23 cellular contexts compared by ENCODE assay signal in genomic region chr22:40602231-40602630, GRCh38. TPM values are rescaled to one million over a fixed set of nuclear protein-coding genes. Genes with fewer than 3 reads are reported as not detected.
DNase-seq lines count a peak whose midpoint lies in the region; ATAC-seq and TF ChIP-seq lines count a peak whose summit lies in the region.
"Had no signal": no experiment of that assay in that cellular context is flagged by ENCODE, and none has a peak within 500 bp of the region (broad histone marks: within the 10 kb centered on the region; RNA-seq: fewer than 3 reads in every experiment).

No MANE protein-coding gene starts in this region.

- ATAC-seq in gastroesophageal sphincter, result no peak
- no peak for ATAC-seq in GM18520 (IDR thresholded peaks at IDR 0.05; ENCODE audit: unreplicated experiment)
- ATAC-seq in GM21737 (IDR thresholded peaks at IDR 0.05; ENCODE audit: unreplicated experiment), result no peak
- ATAC-seq: activated CD4-positive, CD25-positive, alpha-beta regulatory T cell treated with anti-CD3 and anti-CD28 coated beads, Interleukin-2, amount 50 U/mL, for 24 hours; body of pancreas; naive thymus-derived CD8-positive, alpha-beta T cell had no signal

- POLR2A ChIA-PET in HEK293 (lab: Yijun Ruan, JAX), result no interaction called here

- TF ChIP-seq CTCF in HEK293 (tag by site-specific recombination; IDR thresholded peaks at IDR 0.05) (no peak), astrocyte of the spinal cord (IDR thresholded peaks at IDR 0.05; ENCODE audit: low read depth, low read length) (no peak), gastroesophageal sphincter (IDR thresholded peaks at IDR 0.05) (no peak), suprapubic skin (IDR thresholded peaks at IDR 0.05) (no peak)

- H3K27me3 Mint-ChIP-seq in activated naive CD4-positive, alpha-beta T cell treated with anti-CD3 and anti-CD28 coated beads, Interleukin-2, amount 10 ng/mL, durations not matched to agents 7 days and 5 days, result no peaks in the 10 kb centered on the region
- H3K27me3 Mint-ChIP-seq: activated naive CD4-positive, alpha-beta T cell treated with anti-CD3 and anti-CD28 coated beads, Interleukin-2, amount 50 U/mL, for 24 hours; naive thymus-derived CD8-positive, alpha-beta T cell; type B pancreatic cell had no signal

- H3K27ac ChIP-seq in HEK293 (ENCODE audit: extremely low read depth, low read depth, low read length) (no peak overlapping the region), gastroesophageal sphincter (peak overlapping the region in 3 of 4 donors; percentile 5 to 41 (median 36)), suprapubic skin (peak overlapping the region; percentile 4)
- H3K27ac ChIP-seq: coronary artery had no signal

- H3K4me1 Mint-ChIP-seq in activated naive CD4-positive, alpha-beta T cell treated with anti-CD3 and anti-CD28 coated beads, Interleukin-2, amount 10 ng/mL, durations not matched to agents 7 days and 5 days, result peaks cover 10% of the 10 kb centered on the region

- TF ChIP-seq POLR2A in gastroesophageal sphincter (IDR thresholded peaks at IDR 0.05), result no peak
- no peak for TF ChIP-seq POLR2A in suprapubic skin (IDR thresholded peaks at IDR 0.05)

- TF ChIP-seq EP300 in gastroesophageal sphincter (IDR thresholded peaks at IDR 0.05), result no peak
- TF ChIP-seq EP300 in suprapubic skin (IDR thresholded peaks at IDR 0.05), result no peak

- in situ Hi-C loops in astrocyte of the spinal cord (cut with HindIII; ENCODE audit: low sequenced_read_pairs), result no loop called here

- H3K4me3 ChIP-seq in HEK293 (ENCODE audit: low read depth, low read length) (no peak overlapping the region), astrocyte of the spinal cord (ENCODE audit: low read depth, low read length) (no peak overlapping the region), gastroesophageal sphincter (no peak overlapping the region), suprapubic skin (no peak overlapping the region)
- H3K4me3 ChIP-seq: body of pancreas, coronary artery had no signal

- H3K27ac Mint-ChIP-seq in activated naive CD4-positive, alpha-beta T cell treated with anti-CD3 and anti-CD28 coated beads, Interleukin-2, amount 10 ng/mL, durations not matched to agents 7 days and 5 days, result no peak overlapping the region
- H3K27ac Mint-ChIP-seq: type B pancreatic cell had no signal

- H3K9me3 Mint-ChIP-seq in activated naive CD4-positive, alpha-beta T cell treated with anti-CD3 and anti-CD28 coated beads, Interleukin-2, amount 10 ng/mL, durations not matched to agents 7 days and 5 days, result no peaks in the 10 kb centered on the region
- H3K9me3 Mint-ChIP-seq: activated naive CD4-positive, alpha-beta T cell treated with anti-CD3 and anti-CD28 coated beads, Interleukin-2, amount 50 U/mL, for 24 hours; naive thymus-derived CD8-positive, alpha-beta T cell; type B pancreatic cell had no signal

- H3K4me3 Mint-ChIP-seq in activated naive CD4-positive, alpha-beta T cell treated with anti-CD3 and anti-CD28 coated beads, Interleukin-2, amount 10 ng/mL, durations not matched to agents 7 days and 5 days, result no peak overlapping the region
- H3K4me3 Mint-ChIP-seq: activated naive CD4-positive, alpha-beta T cell treated with anti-CD3 and anti-CD28 coated beads, Interleukin-2, amount 50 U/mL, for 24 hours; type B pancreatic cell had no signal

- WGBS in gastroesophageal sphincter (ENCODE audit: low coverage in 1 of 2), 2 donors, result 55 to 86% methylated on average over 1 of the region's 1 CpG
- WGBS in suprapubic skin, result 33% methylated on average over 1 of the region's 1 CpG

- H3K9me3 ChIP-seq in HEK293 (ENCODE audit: control insufficient read depth, insufficient read depth, low read depth, low read length) (no peaks in the 10 kb centered on the region), gastroesophageal sphincter (no peaks in the 10 kb centered on the region), suprapubic skin (no peaks in the 10 kb centered on the region)
- H3K9me3 ChIP-seq: body of pancreas, Caco-2 had no signal

- DNase-seq in astrocyte of the spinal cord (ENCODE audit: low read depth, low spot score) (peak; percentile 18), suprapubic skin (ENCODE audit: low spot score in 2 of 2) (no peak), NCI-H1048 (lab: John Stamatoyannopoulos, UW) (no peak)
- no peak for DNase-seq in activated naive CD4-positive, alpha-beta T cell treated with anti-CD3 and anti-CD28 coated beads, Interleukin-2, amount 10 ng/mL, durations not matched to agents 7 days and 5 days
- DNase-seq: activated T-cell treated with anti-CD3 and anti-CD28 coated beads, Interleukin-2, amount 50 U/mL, for 48 hours; body of pancreas; Caco-2; hypothalamus; naive thymus-derived CD8-positive, alpha-beta T cell; NCI-H1092 treated with DMSO at 0.1 percent for 48 hours; NCI-H2029 treated with DMSO at 0.1 percent for 48 hours; posterior cingulate gyrus; stimulated activated CD4-positive, alpha-beta T cell treated with anti-CD3 and anti-CD28 coated beads, Interleukin-2, amount 100 ng/mL, for 24 hours; stimulated activated naive CD4-positive, alpha-beta T cell; T1000 had no signal

- CTCF ChIA-PET in HEK293 (lab: Yijun Ruan, JAX), result interaction anchor here (0.9 to 1.5 kb wide), 2 partner anchors 78 to 296 kb away, joined by 3 to 5 read pairs; no protein-coding TSS in a partner anchor
- CTCF ChIA-PET in activated naive CD4-positive, alpha-beta T cell treated with anti-CD3 and anti-CD28 coated beads, Interleukin-2, amount 10 ng/mL, durations not matched to agents 7 days and 5 days (lab: Charles Lee), result no interaction called here

- H3K27me3 ChIP-seq in gastroesophageal sphincter (no peaks in the 10 kb centered on the region), suprapubic skin (no peaks in the 10 kb centered on the region)
- H3K27me3 ChIP-seq: body of pancreas had no signal

- H3K36me3 Mint-ChIP-seq in activated naive CD4-positive, alpha-beta T cell treated with anti-CD3 and anti-CD28 coated beads, Interleukin-2, amount 10 ng/mL, durations not matched to agents 7 days and 5 days, result no peaks in the 10 kb centered on the region
- H3K36me3 Mint-ChIP-seq: naive thymus-derived CD8-positive, alpha-beta T cell had no signal

- no peaks in the 10 kb centered on the region; a peak in 1 of 3 replicates for H3K36me3 ChIP-seq in HEK293 (ENCODE audit: control insufficient read depth in 2 of 2, insufficient read depth in 1 of 2, low read length in 2 of 2)
- H3K36me3 ChIP-seq in gastroesophageal sphincter, result no peaks in the 10 kb centered on the region
- no peaks in the 10 kb centered on the region for H3K36me3 ChIP-seq in suprapubic skin

- H3K4me1 ChIP-seq in HEK293 (ENCODE audit: control insufficient read depth, insufficient read depth, low read length), result peaks cover 43% of the 10 kb centered on the region
- H3K4me1 ChIP-seq in gastroesophageal sphincter, result peaks cover 15 to 84% (median 36%) of the 10 kb centered on the region in 3 donors
- H3K4me1 ChIP-seq in suprapubic skin, result peaks cover 52% of the 10 kb centered on the region

TF ChIP-seq in HEK293, 187 proteins besides CTCF, POLR2A, EP300 and RAD21:
- TF ChIP-seq, protein P1, sequence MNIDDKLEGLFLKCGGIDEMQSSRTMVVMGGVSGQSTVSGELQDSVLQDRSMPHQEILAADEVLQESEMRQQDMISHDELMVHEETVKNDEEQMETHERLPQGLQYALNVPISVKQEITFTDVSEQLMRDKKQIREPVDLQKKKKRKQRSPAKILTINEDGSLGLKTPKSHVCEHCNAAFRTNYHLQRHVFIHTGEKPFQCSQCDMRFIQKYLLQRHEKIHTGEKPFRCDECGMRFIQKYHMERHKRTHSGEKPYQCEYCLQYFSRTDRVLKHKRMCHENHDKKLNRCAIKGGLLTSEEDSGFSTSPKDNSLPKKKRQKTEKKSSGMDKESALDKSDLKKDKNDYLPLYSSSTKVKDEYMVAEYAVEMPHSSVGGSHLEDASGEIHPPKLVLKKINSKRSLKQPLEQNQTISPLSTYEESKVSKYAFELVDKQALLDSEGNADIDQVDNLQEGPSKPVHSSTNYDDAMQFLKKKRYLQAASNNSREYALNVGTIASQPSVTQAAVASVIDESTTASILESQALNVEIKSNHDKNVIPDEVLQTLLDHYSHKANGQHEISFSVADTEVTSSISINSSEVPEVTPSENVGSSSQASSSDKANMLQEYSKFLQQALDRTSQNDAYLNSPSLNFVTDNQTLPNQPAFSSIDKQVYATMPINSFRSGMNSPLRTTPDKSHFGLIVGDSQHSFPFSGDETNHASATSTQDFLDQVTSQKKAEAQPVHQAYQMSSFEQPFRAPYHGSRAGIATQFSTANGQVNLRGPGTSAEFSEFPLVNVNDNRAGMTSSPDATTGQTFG (tag by site-specific recombination; IDR thresholded peaks at IDR 0.05; ENCODE audit: borderline replicate concordance), result no peak
- TF ChIP-seq ZNF10 (tag by site-specific recombination; IDR thresholded peaks at IDR 0.05), result no peak
- no peak for TF ChIP-seq ZNF645 (tag by site-specific recombination; IDR thresholded peaks at IDR 0.05)
- no peak for TF ChIP-seq HOXA7 (CRISPR knock-in tag; IDR thresholded peaks at IDR 0.05; ENCODE audit: borderline replicate concordance)
- no peak for TF ChIP-seq ZNF157 (tag by site-specific recombination; IDR thresholded peaks at IDR 0.05)
- peak; percentile 9 for TF ChIP-seq ZBTB26 (tag by site-specific recombination; optimal IDR thresholded peaks at IDR 0.05)

RNA-seq across cellular contexts. Expression of gene MRTFA, which starts 34.3 kb away (rescaled TPM):
- total RNA-seq in gastroesophageal sphincter (10 to 100 TPM; 45.5 to 90.2 (median 78.3) TPM), suprapubic skin (100 to 1,000 TPM in 1 of 4 donors, 10 to 100 TPM in 3; 81.6 to 109 (median 94.5) TPM)
